ENCODE assay signal across 8 cellular contexts in genomic region chr3:183253961-183254815, GRCh38. TPM values are rescaled to one million over a fixed set of nuclear protein-coding genes. Genes with fewer than 3 reads are reported as not detected.
DNase-seq lines count a peak whose midpoint lies in the region; ATAC-seq, FAIRE-seq and TF ChIP-seq lines count a peak whose summit lies in the region.

No MANE protein-coding gene starts in this region.

- peak; percentile 48 for DNase-seq in stimulated activated CD4-positive, alpha-beta T cell treated with anti-CD3 and anti-CD28 coated beads, Interleukin-15, amount 100 ng/mL, for 24 hours
- no peak for DNase-seq in stimulated activated CD4-positive, alpha-beta T cell treated with anti-CD3 and anti-CD28 coated beads, Interleukin-2, amount 100 ng/mL, for 48 hours
- DNase-seq in RPMI8226, result peak; percentile 36
- DNase-seq in bronchial epithelial cell (ENCODE audit: low read depth), result no peak
- peak; percentile 51 for DNase-seq in kidney tubule cell (ENCODE audit: low spot score)
- DNase-seq in stimulated activated CD8-positive, alpha-beta memory T cell treated with anti-CD3 and anti-CD28 coated beads, Interleukin-12 subunit alpha, Interleukin-12 subunit beta, amount 100 ng/mL, for 4 hours (ENCODE audit: low read depth), result peak; percentile 8
- DNase-seq in cerebellum (ENCODE audit: low spot score), result no peak

- no peak for FAIRE-seq in bronchial epithelial cell (lab: Jason Lieb, UNC)

- peak overlapping the region; percentile 66 for H3K4me3 ChIP-seq in bronchial epithelial cell (ENCODE audit: low read depth, low read length)

- H3K27me3 ChIP-seq in bronchial epithelial cell (ENCODE audit: control insufficient read depth, insufficient read depth, low read length), result no peaks in the 10 kb centered on the region

- ATAC-seq in GM21515 (IDR thresholded peaks at IDR 0.05; ENCODE audit: unreplicated experiment), result no peak

- no peaks in the 10 kb centered on the region for H3K36me3 ChIP-seq in bronchial epithelial cell (ENCODE audit: control insufficient read depth, insufficient read depth, low read length)

- TF ChIP-seq CTCF in bronchial epithelial cell (IDR thresholded peaks at IDR 0.05; ENCODE audit: insufficient read depth, low read length, severe bottlenecking), result peak; percentile 2

RNA-seq across cellular contexts. Expression of gene B3GNT5, which starts 1.1 kb away (rescaled TPM):
- total RNA-seq in bronchial epithelial cell, result 31.6 and 49.8 TPM in 2 replicates
- 19.9 TPM for total RNA-seq in cerebellum

Comparison
In these comparisons a context has a peak if more than half of its experiments do, and no peak if none do; other contexts are left out.
1. DNase-seq: peak in stimulated activated CD4-positive, alpha-beta T cell treated with anti-CD3 and anti-CD28 coated beads, Interleukin-15, amount 100 ng/mL, for 24 hours (single experiment), RPMI8226 (single experiment), kidney tubule cell (single experiment) and stimulated activated CD8-positive, alpha-beta memory T cell treated with anti-CD3 and anti-CD28 coated beads, Interleukin-12 subunit alpha, Interleukin-12 subunit beta, amount 100 ng/mL, for 4 hours (single experiment); none in stimulated activated CD4-positive, alpha-beta T cell treated with anti-CD3 and anti-CD28 coated beads, Interleukin-2, amount 100 ng/mL, for 48 hours (0 of 2), bronchial epithelial cell (single experiment) and cerebellum (single experiment).